Comparison of ENCODE assay signal across 1 cellular context in the genomic region with DNA sequence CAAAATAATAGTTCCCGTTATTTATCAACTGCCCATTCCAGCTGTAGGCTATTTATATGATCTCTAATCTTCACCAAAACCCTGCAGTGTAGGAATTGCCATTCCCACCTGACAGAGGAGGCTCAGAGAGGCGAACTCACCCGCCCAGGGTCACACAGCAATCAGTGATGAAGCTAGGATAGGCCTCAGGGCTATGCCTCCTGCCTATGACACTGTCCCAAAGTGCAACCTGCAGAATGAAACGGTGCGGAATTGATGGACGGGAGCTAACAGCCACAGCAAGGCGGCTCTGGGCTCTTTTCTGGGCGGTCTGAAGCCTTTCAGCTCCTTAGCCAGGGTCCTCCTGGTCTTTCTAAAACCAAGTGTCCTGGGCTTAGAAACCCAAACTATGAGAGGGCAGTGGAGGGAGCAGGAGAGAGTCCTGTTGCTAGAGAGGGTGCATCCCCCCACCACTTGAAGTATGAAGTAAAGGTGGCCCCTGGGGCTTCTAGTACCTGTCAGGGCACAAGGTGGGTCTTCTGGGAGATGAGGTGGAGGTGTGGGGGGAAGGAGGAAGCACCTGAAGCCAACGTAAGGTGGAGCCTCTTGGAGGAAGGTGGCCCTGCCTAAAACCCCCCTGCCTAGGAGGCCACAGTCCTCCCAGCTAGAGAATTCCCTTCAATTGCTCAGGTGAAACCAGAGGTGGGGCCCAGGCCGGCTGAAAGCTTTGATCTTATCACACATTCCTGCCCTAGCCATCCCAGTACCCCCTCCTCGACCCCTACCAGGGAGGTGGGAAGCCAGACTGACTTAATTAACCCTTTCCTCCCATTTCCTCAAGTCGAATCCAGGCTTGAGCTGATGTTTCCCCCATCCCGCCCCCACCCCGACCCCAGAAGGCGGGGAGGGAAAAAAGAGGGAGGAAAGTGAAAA.
TF ChIP-seq lines count a peak whose summit lies in the region.

No MANE protein-coding gene starts in this region.

TF ChIP-seq in HepG2, 621 proteins besides CTCF, POLR2A, EP300 and RAD21 (continued from another document and continues in another):
- TF ChIP-seq, protein P1, sequence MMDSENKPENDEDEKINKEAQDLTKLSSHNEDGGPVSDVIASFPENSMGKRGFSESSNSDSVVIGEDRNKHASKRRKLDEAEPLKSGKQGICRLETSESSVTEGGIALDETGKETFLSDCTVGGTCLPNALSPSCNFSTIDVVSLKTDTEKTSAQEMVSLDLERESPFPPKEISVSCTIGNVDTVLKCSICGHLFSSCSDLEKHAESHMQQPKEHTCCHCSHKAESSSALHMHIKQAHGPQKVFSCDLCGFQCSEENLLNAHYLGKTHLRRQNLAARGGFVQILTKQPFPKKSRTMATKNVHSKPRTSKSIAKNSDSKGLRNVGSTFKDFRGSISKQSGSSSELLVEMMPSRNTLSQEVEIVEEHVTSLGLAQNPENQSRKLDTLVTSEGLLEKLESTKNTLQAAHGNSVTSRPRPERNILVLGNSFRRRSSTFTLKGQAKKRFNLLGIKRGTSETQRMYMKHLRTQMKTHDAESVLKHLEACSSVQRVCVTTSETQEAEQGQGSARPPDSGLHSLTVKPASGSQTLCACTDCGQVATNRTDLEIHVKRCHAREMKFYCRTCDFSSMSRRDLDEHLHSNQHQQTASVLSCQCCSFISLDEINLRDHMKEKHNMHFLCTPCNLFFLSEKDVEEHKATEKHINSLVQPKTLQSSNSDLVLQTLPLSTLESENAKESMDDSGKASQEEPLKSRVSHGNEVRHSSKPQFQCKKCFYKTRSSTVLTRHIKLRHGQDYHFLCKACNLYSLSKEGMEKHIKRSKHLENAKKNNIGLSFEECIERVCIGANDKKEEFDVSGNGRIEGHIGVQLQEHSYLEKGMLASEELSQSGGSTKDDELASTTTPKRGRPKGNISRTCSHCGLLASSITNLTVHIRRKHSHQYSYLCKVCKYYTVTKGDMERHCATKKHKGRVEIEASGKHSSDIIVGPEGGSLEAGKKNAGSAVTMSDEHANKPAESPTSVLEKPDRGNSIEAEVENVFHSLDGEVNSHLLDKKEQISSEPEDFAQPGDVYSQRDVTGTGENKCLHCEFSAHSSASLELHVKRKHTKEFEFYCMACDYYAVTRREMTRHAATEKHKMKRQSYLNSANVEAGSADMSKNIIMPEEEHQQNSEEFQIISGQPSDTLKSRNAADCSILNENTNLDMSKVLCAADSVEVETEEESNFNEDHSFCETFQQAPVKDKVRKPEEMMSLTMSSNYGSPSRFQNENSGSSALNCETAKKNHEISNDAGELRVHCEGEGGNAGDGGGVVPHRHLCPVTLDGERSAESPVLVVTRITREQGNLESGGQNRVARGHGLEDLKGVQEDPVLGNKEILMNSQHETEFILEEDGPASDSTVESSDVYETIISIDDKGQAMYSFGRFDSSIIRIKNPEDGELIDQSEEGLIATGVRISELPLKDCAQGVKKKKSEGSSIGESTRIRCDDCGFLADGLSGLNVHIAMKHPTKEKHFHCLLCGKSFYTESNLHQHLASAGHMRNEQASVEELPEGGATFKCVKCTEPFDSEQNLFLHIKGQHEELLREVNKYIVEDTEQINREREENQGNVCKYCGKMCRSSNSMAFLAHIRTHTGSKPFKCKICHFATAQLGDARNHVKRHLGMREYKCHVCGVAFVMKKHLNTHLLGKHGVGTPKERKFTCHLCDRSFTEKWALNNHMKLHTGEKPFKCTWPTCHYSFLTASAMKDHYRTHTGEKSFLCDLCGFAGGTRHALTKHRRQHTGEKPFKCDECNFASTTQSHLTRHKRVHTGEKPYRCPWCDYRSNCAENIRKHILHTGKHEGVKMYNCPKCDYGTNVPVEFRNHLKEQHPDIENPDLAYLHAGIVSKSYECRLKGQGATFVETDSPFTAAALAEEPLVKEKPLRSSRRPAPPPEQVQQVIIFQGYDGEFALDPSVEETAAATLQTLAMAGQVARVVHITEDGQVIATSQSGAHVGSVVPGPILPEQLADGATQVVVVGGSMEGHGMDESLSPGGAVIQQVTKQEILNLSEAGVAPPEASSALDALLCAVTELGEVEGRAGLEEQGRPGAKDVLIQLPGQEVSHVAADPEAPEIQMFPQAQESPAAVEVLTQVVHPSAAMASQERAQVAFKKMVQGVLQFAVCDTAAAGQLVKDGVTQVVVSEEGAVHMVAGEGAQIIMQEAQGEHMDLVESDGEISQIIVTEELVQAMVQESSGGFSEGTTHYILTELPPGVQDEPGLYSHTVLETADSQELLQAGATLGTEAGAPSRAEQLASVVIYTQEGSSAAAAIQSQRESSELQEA (CRISPR knock-in tag; IDR thresholded peaks at IDR 0.05; ENCODE audit: not compliant biosample characterization), result no peak
- peak; percentile 79; the same call in 1 of the 2 replicates for TF ChIP-seq SP5 (CRISPR knock-in tag; IDR thresholded peaks at IDR 0.05; ENCODE audit: borderline replicate concordance, low read depth)
- no peak for TF ChIP-seq ZFYVE20 (CRISPR knock-in tag; IDR thresholded peaks at IDR 0.05; ENCODE audit: borderline replicate concordance, low read depth)
- TF ChIP-seq, protein P2, sequence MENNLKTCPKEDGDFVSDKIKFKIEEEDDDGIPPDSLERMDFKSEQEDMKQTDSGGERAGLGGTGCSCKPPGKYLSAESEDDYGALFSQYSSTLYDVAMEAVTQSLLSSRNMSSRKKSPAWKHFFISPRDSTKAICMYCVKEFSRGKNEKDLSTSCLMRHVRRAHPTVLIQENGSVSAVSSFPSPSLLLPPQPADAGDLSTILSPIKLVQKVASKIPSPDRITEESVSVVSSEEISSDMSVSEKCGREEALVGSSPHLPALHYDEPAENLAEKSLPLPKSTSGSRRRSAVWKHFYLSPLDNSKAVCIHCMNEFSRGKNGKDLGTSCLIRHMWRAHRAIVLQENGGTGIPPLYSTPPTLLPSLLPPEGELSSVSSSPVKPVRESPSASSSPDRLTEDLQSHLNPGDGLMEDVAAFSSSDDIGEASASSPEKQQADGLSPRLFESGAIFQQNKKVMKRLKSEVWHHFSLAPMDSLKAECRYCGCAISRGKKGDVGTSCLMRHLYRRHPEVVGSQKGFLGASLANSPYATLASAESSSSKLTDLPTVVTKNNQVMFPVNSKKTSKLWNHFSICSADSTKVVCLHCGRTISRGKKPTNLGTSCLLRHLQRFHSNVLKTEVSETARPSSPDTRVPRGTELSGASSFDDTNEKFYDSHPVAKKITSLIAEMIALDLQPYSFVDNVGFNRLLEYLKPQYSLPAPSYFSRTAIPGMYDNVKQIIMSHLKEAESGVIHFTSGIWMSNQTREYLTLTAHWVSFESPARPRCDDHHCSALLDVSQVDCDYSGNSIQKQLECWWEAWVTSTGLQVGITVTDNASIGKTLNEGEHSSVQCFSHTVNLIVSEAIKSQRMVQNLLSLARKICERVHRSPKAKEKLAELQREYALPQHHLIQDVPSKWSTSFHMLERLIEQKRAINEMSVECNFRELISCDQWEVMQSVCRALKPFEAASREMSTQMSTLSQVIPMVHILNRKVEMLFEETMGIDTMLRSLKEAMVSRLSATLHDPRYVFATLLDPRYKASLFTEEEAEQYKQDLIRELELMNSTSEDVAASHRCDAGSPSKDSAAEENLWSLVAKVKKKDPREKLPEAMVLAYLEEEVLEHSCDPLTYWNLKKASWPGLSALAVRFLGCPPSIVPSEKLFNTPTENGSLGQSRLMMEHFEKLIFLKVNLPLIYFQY (CRISPR knock-in tag; IDR thresholded peaks at IDR 0.05; ENCODE audit: borderline replicate concordance), result no peak
- peak; percentile 31; the same call in 1 of the 2 replicates for TF ChIP-seq TBX3 (IDR thresholded peaks at IDR 0.05; ENCODE audit: borderline replicate concordance)
- TF ChIP-seq, protein P3, sequence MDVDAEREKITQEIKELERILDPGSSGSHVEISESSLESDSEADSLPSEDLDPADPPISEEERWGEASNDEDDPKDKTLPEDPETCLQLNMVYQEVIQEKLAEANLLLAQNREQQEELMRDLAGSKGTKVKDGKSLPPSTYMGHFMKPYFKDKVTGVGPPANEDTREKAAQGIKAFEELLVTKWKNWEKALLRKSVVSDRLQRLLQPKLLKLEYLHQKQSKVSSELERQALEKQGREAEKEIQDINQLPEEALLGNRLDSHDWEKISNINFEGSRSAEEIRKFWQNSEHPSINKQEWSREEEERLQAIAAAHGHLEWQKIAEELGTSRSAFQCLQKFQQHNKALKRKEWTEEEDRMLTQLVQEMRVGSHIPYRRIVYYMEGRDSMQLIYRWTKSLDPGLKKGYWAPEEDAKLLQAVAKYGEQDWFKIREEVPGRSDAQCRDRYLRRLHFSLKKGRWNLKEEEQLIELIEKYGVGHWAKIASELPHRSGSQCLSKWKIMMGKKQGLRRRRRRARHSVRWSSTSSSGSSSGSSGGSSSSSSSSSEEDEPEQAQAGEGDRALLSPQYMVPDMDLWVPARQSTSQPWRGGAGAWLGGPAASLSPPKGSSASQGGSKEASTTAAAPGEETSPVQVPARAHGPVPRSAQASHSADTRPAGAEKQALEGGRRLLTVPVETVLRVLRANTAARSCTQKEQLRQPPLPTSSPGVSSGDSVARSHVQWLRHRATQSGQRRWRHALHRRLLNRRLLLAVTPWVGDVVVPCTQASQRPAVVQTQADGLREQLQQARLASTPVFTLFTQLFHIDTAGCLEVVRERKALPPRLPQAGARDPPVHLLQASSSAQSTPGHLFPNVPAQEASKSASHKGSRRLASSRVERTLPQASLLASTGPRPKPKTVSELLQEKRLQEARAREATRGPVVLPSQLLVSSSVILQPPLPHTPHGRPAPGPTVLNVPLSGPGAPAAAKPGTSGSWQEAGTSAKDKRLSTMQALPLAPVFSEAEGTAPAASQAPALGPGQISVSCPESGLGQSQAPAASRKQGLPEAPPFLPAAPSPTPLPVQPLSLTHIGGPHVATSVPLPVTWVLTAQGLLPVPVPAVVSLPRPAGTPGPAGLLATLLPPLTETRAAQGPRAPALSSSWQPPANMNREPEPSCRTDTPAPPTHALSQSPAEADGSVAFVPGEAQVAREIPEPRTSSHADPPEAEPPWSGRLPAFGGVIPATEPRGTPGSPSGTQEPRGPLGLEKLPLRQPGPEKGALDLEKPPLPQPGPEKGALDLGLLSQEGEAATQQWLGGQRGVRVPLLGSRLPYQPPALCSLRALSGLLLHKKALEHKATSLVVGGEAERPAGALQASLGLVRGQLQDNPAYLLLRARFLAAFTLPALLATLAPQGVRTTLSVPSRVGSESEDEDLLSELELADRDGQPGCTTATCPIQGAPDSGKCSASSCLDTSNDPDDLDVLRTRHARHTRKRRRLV (CRISPR knock-in tag; IDR thresholded peaks at IDR 0.05), result no peak
- no peak for TF ChIP-seq ARID2 (CRISPR knock-in tag; IDR thresholded peaks at IDR 0.05; ENCODE audit: borderline replicate concordance)
- no peak for TF ChIP-seq NAIF1 (CRISPR knock-in tag; IDR thresholded peaks at IDR 0.05; ENCODE audit: borderline replicate concordance)
- no peak for TF ChIP-seq KMT2A (CRISPR knock-in tag; IDR thresholded peaks at IDR 0.05)
- TF ChIP-seq, protein P4, sequence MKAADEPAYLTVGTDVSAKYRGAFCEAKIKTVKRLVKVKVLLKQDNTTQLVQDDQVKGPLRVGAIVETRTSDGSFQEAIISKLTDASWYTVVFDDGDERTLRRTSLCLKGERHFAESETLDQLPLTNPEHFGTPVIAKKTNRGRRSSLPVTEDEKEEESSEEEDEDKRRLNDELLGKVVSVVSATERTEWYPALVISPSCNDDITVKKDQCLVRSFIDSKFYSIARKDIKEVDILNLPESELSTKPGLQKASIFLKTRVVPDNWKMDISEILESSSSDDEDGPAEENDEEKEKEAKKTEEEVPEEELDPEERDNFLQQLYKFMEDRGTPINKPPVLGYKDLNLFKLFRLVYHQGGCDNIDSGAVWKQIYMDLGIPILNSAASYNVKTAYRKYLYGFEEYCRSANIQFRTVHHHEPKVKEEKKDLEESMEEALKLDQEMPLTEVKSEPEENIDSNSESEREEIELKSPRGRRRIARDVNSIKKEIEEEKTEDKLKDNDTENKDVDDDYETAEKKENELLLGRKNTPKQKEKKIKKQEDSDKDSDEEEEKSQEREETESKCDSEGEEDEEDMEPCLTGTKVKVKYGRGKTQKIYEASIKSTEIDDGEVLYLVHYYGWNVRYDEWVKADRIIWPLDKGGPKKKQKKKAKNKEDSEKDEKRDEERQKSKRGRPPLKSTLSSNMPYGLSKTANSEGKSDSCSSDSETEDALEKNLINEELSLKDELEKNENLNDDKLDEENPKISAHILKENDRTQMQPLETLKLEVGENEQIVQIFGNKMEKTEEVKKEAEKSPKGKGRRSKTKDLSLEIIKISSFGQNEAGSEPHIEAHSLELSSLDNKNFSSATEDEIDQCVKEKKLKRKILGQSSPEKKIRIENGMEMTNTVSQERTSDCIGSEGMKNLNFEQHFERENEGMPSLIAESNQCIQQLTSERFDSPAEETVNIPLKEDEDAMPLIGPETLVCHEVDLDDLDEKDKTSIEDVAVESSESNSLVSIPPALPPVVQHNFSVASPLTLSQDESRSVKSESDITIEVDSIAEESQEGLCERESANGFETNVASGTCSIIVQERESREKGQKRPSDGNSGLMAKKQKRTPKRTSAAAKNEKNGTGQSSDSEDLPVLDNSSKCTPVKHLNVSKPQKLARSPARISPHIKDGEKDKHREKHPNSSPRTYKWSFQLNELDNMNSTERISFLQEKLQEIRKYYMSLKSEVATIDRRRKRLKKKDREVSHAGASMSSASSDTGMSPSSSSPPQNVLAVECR (CRISPR knock-in tag; IDR thresholded peaks at IDR 0.05; ENCODE audit: borderline replicate concordance), result no peak; the same call in 1 of the 2 replicates
- TF ChIP-seq PHF21A (CRISPR knock-in tag; IDR thresholded peaks at IDR 0.05), result no peak
- peak; percentile 97 for TF ChIP-seq ZNF652 (CRISPR knock-in tag; IDR thresholded peaks at IDR 0.05; ENCODE audit: borderline replicate concordance, low read depth)
- TF ChIP-seq HNF4G (IDR thresholded peaks at IDR 0.05; ENCODE audit: borderline replicate concordance, low read depth, low read length), result peak; percentile 80
- no peak for TF ChIP-seq HNF4G (CRISPR knock-in tag; IDR thresholded peaks at IDR 0.05; ENCODE audit: borderline replicate concordance, low read depth)
- TF ChIP-seq ATAD3A (CRISPR knock-in tag; IDR thresholded peaks at IDR 0.05), result no peak
- TF ChIP-seq, protein P5, sequence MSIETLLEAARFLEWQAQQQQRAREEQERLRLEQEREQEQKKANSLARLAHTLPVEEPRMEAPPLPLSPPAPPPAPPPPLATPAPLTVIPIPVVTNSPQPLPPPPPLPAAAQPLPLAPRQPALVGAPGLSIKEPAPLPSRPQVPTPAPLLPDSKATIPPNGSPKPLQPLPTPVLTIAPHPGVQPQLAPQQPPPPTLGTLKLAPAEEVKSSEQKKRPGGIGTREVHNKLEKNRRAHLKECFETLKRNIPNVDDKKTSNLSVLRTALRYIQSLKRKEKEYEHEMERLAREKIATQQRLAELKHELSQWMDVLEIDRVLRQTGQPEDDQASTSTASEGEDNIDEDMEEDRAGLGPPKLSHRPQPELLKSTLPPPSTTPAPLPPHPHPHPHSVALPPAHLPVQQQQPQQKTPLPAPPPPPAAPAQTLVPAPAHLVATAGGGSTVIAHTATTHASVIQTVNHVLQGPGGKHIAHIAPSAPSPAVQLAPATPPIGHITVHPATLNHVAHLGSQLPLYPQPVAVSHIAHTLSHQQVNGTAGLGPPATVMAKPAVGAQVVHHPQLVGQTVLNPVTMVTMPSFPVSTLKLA (IDR thresholded peaks at IDR 0.05), result no peak
- TF ChIP-seq MTA1 (CRISPR knock-in tag; IDR thresholded peaks at IDR 0.05; ENCODE audit: borderline replicate concordance), result no peak
- TF ChIP-seq, protein P6, sequence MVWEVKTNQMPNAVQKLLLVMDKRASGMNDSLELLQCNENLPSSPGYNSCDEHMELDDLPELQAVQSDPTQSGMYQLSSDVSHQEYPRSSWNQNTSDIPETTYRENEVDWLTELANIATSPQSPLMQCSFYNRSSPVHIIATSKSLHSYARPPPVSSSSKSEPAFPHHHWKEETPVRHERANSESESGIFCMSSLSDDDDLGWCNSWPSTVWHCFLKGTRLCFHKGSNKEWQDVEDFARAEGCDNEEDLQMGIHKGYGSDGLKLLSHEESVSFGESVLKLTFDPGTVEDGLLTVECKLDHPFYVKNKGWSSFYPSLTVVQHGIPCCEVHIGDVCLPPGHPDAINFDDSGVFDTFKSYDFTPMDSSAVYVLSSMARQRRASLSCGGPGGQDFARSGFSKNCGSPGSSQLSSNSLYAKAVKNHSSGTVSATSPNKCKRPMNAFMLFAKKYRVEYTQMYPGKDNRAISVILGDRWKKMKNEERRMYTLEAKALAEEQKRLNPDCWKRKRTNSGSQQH (CRISPR knock-in tag; IDR thresholded peaks at IDR 0.05; ENCODE audit: low read depth), result no peak
